8 cellular contexts compared by ENCODE assay signal in the genomic region with DNA sequence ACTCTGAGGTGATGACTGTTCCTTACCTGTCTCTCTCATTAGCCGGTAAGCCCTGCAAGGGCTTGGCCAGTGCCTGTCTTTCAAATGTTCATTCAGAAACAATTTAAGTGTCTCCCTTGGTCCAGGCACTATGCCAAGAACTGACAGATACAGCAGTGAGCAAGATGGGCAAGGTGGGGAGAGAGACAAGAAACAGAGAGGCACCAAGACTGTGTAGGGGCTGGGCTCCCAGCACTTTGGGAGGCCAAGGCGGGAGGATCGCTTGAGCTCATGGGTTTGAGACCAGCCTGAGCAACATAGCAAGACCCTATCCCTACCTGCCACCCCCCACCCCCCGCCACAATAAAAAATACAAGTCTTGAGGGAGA. TPM values are rescaled to one million over a fixed set of nuclear protein-coding genes. Genes with fewer than 3 reads are reported as not detected.
A peak's percentile ranks its signal among the peaks of the same experiment; 100 is the strongest.
DNase-seq lines count a peak whose midpoint lies in the region; ATAC-seq and TF ChIP-seq lines count a peak whose summit lies in the region.

No MANE protein-coding gene starts in this region.

- peak overlapping the region; percentile 94 for H3K4me2 ChIP-seq in Karpas-422 (ENCODE audit: low read depth, low read length, poor library complexity, severe bottlenecking)

- H3K36me3 ChIP-seq in Karpas-422 (ENCODE audit: insufficient read depth, low read length) (no peaks in the 10 kb centered on the region), adipocyte (ENCODE audit: control insufficient read depth, insufficient read depth, low read length, severe bottlenecking) (no peaks in the 10 kb centered on the region), mucosa of descending colon (ENCODE audit: low read depth) (no peaks in the 10 kb centered on the region)

- intact Hi-C loops in mucosa of descending colon (cut with DNase I, micrococcal nuclease), result no loop called here

- H3K27me3 ChIP-seq in Karpas-422 (ENCODE audit: low read length) (no peaks in the 10 kb centered on the region), adipocyte (replicated peaks; ENCODE audit: control insufficient read depth, insufficient read depth, low read length) (no peaks in the 10 kb centered on the region)

- H2AFZ ChIP-seq in Karpas-422 (ENCODE audit: low read length), result no peak overlapping the region

- H3K4me3 ChIP-seq in Karpas-422 (ENCODE audit: low read length) (peak overlapping the region; percentile 79), adipocyte (ENCODE audit: low read length) (no peak overlapping the region), mucosa of descending colon (no peak overlapping the region)

- ATAC-seq in mucosa of descending colon, result no peak
- no peak for ATAC-seq in GM18520 (IDR thresholded peaks at IDR 0.05; ENCODE audit: unreplicated experiment)
- no peak for ATAC-seq in HG02885 (IDR thresholded peaks at IDR 0.05; ENCODE audit: poor library complexity, unreplicated experiment)

- H3K4me1 ChIP-seq in Karpas-422 (ENCODE audit: low read length), result peaks cover 43% of the 10 kb centered on the region
- H3K4me1 ChIP-seq in adipocyte (ENCODE audit: control insufficient read depth, insufficient read depth, low read length), result peaks cover 13% of the 10 kb centered on the region
- H3K4me1 ChIP-seq in mucosa of descending colon (ENCODE audit: low read depth), result no peaks in the 10 kb centered on the region

- H3K27ac ChIP-seq in Karpas-422 (ENCODE audit: low read length), result no peak overlapping the region; the same call in 1 of the 2 replicates

- TF ChIP-seq CTCF in mucosa of descending colon (IDR thresholded peaks at IDR 0.05), result no peak

- DNase-seq in ELR (ENCODE audit: low read depth), result peak; percentile 28
- no peak for DNase-seq in Karpas-422
- peak; percentile 10 for DNase-seq in adipocyte (ENCODE audit: low read depth)
- DNase-seq in mucosa of descending colon, result peak in 2 of 3 donors; percentile 30 to 31
- no peak for DNase-seq in stimulated activated CD4-positive, alpha-beta T cell treated with anti-CD3 and anti-CD28 coated beads, Interleukin-15, amount 100 ng/mL, for 24 hours
- no peak for DNase-seq in NCI-H1694 (lab: John Stamatoyannopoulos, UW)

- peak overlapping the region; percentile 77 for H3K9ac ChIP-seq in Karpas-422 (ENCODE audit: low read length)
- no peak overlapping the region for H3K9ac ChIP-seq in adipocyte (ENCODE audit: low read length)

- peaks cover 12% of the 10 kb centered on the region; the same call in 1 of the 2 replicates for H3K79me2 ChIP-seq in Karpas-422 (ENCODE audit: low read length)

- H3K9me2 ChIP-seq in Karpas-422 (replicated peaks; ENCODE audit: insufficient read depth, low read length), result no peaks in the 10 kb centered on the region

- no peaks in the 10 kb centered on the region for H4K20me1 ChIP-seq in Karpas-422 (ENCODE audit: insufficient read depth, low read depth, low read length)

- H3K9me3 ChIP-seq in Karpas-422 (ENCODE audit: low read length), result no peaks in the 10 kb centered on the region
- H3K9me3 ChIP-seq in adipocyte (ENCODE audit: control insufficient read depth, low read length), result no peaks in the 10 kb centered on the region
- H3K9me3 ChIP-seq in mucosa of descending colon, result no peaks in the 10 kb centered on the region

RNA-seq across cellular contexts. Expression of a gene that starts 1.3 kb away (rescaled TPM):
- 12.0 and 20.1 TPM in 2 replicates for total RNA-seq in Karpas-422 (2014; rRNA removed; shearing (Covaris generic); ENCODE audit: low replicate concordance)
- total RNA-seq in mucosa of descending colon, result 1 to 10 TPM; 4.0 to 7.1 (median 4.4) TPM

Comparison
In these comparisons a context has a peak if more than half of its experiments do, and no peak if none do; other contexts are left out.
1. DNase-seq: peak in ELR (single experiment), adipocyte (single experiment) and mucosa of descending colon (2 of 3); none in Karpas-422 (single experiment), stimulated activated CD4-positive, alpha-beta T cell treated with anti-CD3 and anti-CD28 coated beads, Interleukin-15, amount 100 ng/mL, for 24 hours (single experiment) and NCI-H1694 (single experiment).